In genomic region chr2:150485114-150485870, GRCh38 we compare ENCODE assay signal across 8 cellular contexts. TPM values are rescaled to one million over a fixed set of nuclear protein-coding genes. Genes with fewer than 3 reads are reported as not detected.
A peak's percentile ranks its signal among the peaks of the same experiment; 100 is the strongest.
DNase-seq lines count a peak whose midpoint lies in the region; ATAC-seq and TF ChIP-seq lines count a peak whose summit lies in the region.

No MANE protein-coding gene starts in this region.

- H3K27me3 ChIP-seq in adrenal gland, result no peaks in the 10 kb centered on the region
- H3K27me3 ChIP-seq in right cardiac atrium (ENCODE audit: control insufficient read depth, insufficient read depth), result no peaks in the 10 kb centered on the region
- H3K27me3 ChIP-seq in psoas muscle (ENCODE audit: insufficient read depth in 3 of 3, low read length in 2 of 3), result no peaks in the 10 kb centered on the region

- no peaks in the 10 kb centered on the region for H3K36me3 Mint-ChIP-seq in activated T-cell treated with anti-CD3 and anti-CD28 coated beads, Interleukin-2, amount 50 U/mL, for 72 hours (ENCODE audit: insufficient read depth in 2 of 2)

- H3K36me3 ChIP-seq in adrenal gland (replicated peaks in 1 of 2) (peaks cover 0 to 4% of the 10 kb centered on the region in 2 donors), psoas muscle (ENCODE audit: insufficient read depth in 1 of 2, low read depth in 1 of 2) (no peaks in the 10 kb centered on the region)

- H3K27me3 Mint-ChIP-seq in activated T-cell treated with anti-CD3 and anti-CD28 coated beads, Interleukin-2, amount 50 U/mL, for 72 hours (ENCODE audit: low read depth), result peaks cover 59% of the 10 kb centered on the region

- no peaks in the 10 kb centered on the region for H3K9me3 Mint-ChIP-seq in activated T-cell treated with anti-CD3 and anti-CD28 coated beads, Interleukin-2, amount 50 U/mL, for 72 hours

- peak overlapping the region; percentile 57 to 88 (median 68) for H3K4me3 ChIP-seq in adrenal gland
- H3K4me3 ChIP-seq in right cardiac atrium (ENCODE audit: low read length), result peak overlapping the region; percentile 86
- peak overlapping the region; percentile 82 for H3K4me3 ChIP-seq in psoas muscle

- H3K27ac Mint-ChIP-seq in activated T-cell treated with anti-CD3 and anti-CD28 coated beads, Interleukin-2, amount 50 U/mL, for 72 hours, result no peak overlapping the region

- TF ChIP-seq POLR2A in adrenal gland (IDR thresholded peaks at IDR 0.05), result peak; percentile 21 to 60

- peak; percentile 28 to 29 for ATAC-seq in activated T-cell treated with anti-CD3 and anti-CD28 coated beads, Interleukin-2, amount 50 U/mL, for 72 hours (replicated peaks in 1 of 2)
- ATAC-seq in right cardiac atrium, result peak; percentile 54 to 62
- ATAC-seq in psoas muscle, result peak; percentile 29 to 49 (median 40)
- no peak for ATAC-seq in GM19455 (IDR thresholded peaks at IDR 0.05; ENCODE audit: unreplicated experiment)

- WGBS in adrenal gland, 4 donors, result 0 to 1% (median 0%) methylated on average over 4 to 43 of the region's 43 CpGs
- whole genome bisulfite sequencing in right cardiac atrium, result under 1% methylated on average over 43 of the region's 43 CpGs
- WGBS in psoas muscle, 3 donors, result 0 to 1% (median 0%) methylated on average over 43 of the region's 43 CpGs

- H3K4me1 ChIP-seq in adrenal gland (replicated peaks in 1 of 2) (peaks cover 24 to 43% of the 10 kb centered on the region in 2 donors), right cardiac atrium (ENCODE audit: control insufficient read depth, insufficient read depth, low read length) (no peaks in the 10 kb centered on the region), psoas muscle (peaks cover 35% of the 10 kb centered on the region)

- H3K4me1 Mint-ChIP-seq in activated T-cell treated with anti-CD3 and anti-CD28 coated beads, Interleukin-2, amount 50 U/mL, for 72 hours (ENCODE audit: low read depth), result peaks cover 8% of the 10 kb centered on the region

- TF ChIP-seq CTCF in adrenal gland (IDR thresholded peaks at IDR 0.05) (peak in 3 of 6 experiments; percentile 14 to 31 (median 17)), psoas muscle (IDR thresholded peaks at IDR 0.05) (peak; percentile 17)

- intact Hi-C loops in adrenal gland (cut with DNase I) (loop anchor here in 1 of 2 donors (5.0 kb wide), 1 partner anchor 888 kb away; no protein-coding TSS in a partner anchor), right cardiac atrium (cut with DNase I) (loop anchor here in 3 of 4 donors (5.0 kb wide), 2 partner anchors 58 to 888 kb away; no protein-coding TSS in a partner anchor), psoas muscle (cut with DNase I) (loop anchor here (5.0 to 10.0 kb wide), 2 partner anchors 200 to 888 kb away; no protein-coding TSS in a partner anchor)

- H3K27ac ChIP-seq in adrenal gland (peak overlapping the region; percentile 67 to 95 (median 91)), right cardiac atrium (ENCODE audit: low read length) (peak overlapping the region; percentile 89), psoas muscle (peak overlapping the region; percentile 83)

- H3K9me3 ChIP-seq in adrenal gland (replicated peaks in 1 of 3), result no peaks in the 10 kb centered on the region
- H3K9me3 ChIP-seq in right cardiac atrium (ENCODE audit: control insufficient read depth, low read length), result no peaks in the 10 kb centered on the region
- H3K9me3 ChIP-seq in psoas muscle, result no peaks in the 10 kb centered on the region

- DNase-seq in activated T-cell treated with anti-CD3 and anti-CD28 coated beads, Interleukin-2, amount 50 U/mL, for 72 hours, result peak; percentile 1 to 11
- no peak for DNase-seq in activated T-cell treated with anti-CD3 and anti-CD28 coated beads for 4 hours
- DNase-seq in NCI-H1436 treated with DMSO at 0.1 percent for 48 hours (lab: John Stamatoyannopoulos, UW), result peak; percentile 22
- DNase-seq in adrenal gland, result peak; percentile 81 to 89 (median 84)
- DNase-seq in right cardiac atrium, result peak; percentile 68 to 87 (median 84)
- DNase-seq in psoas muscle, result peak; percentile 71 to 77
- DNase-seq in DMS114 treated with DMSO at 0.1 percent for 48 hours (lab: John Stamatoyannopoulos, UW; ENCODE audit: unreplicated experiment), result no peak

- peak overlapping the region; percentile 53 to 77 for H3K4me3 Mint-ChIP-seq in activated T-cell treated with anti-CD3 and anti-CD28 coated beads, Interleukin-2, amount 50 U/mL, for 72 hours

RNA-seq across cellular contexts. Expression of gene RND3, which starts 2.2 kb away (rescaled TPM):
- not detected for total RNA-seq in activated T-cell treated with anti-CD3 and anti-CD28 coated beads, Interleukin-2, amount 50 U/mL, for 72 hours
- 100 to 1,000 TPM in 1 of 8 donors, 10 to 100 TPM in 7; 25.3 to 118 (median 56.2) TPM for total RNA-seq in adrenal gland
- 10 to 100 TPM; 29.0 to 40.2 (median 37.7) TPM for polyA plus RNA-seq in adrenal gland
- 10 to 100 TPM in 3 of 4 donors, 1 to 10 TPM in 1; 9.1 to 32.7 (median 16.1) TPM for total RNA-seq in right cardiac atrium
- polyA plus RNA-seq in right cardiac atrium, result 16.4 TPM
- total RNA-seq in psoas muscle, result 10 to 100 TPM in 3 of 4 donors, 1 to 10 TPM in 1; 8.8 to 25.7 (median 16.4) TPM
- polyA plus RNA-seq in psoas muscle, result 10 to 100 TPM in 1 of 3 donors, 1 to 10 TPM in 2; 9.7 to 55.3 (median 9.7) TPM

Comparison
In these comparisons a context has a peak if more than half of its experiments do, and no peak if none do; other contexts are left out.
1. DNase-seq: peak in activated T-cell treated with anti-CD3 and anti-CD28 coated beads, Interleukin-2, amount 50 U/mL, for 72 hours (2 of 2), NCI-H1436 treated with DMSO at 0.1 percent for 48 hours (single experiment), adrenal gland (7 of 7), right cardiac atrium (3 of 3) and psoas muscle (2 of 2); none in activated T-cell treated with anti-CD3 and anti-CD28 coated beads for 4 hours (single experiment) and DMS114 treated with DMSO at 0.1 percent for 48 hours (single experiment).
2. RNA of gene RND3, which starts 2.2 kb away (total RNA-seq): 25.3 to 118 TPM in adrenal gland, 8.8 to 25.7 TPM in psoas muscle and 9.1 to 32.7 TPM in right cardiac atrium; not detected in activated T-cell treated with anti-CD3 and anti-CD28 coated beads, Interleukin-2, amount 50 U/mL, for 72 hours; every median in the first group is over 4 times any median in the second.
3. Peak in every context shown above with its lines, with median percentiles within 50 percentile points of each other: H3K27ac ChIP-seq and H3K4me3 ChIP-seq.